ENCODE assay signal across 9 cellular contexts in genomic region chr19:6092329-6093286, GRCh38. TPM values are rescaled to one million over a fixed set of nuclear protein-coding genes. Genes with fewer than 3 reads are reported as not detected.
DNase-seq lines count a peak whose midpoint lies in the region; TF ChIP-seq lines count a peak whose summit lies in the region.
"Had no signal": no experiment of that assay in that cellular context is flagged by ENCODE, and none has a peak within 500 bp of the region (broad histone marks: within the 10 kb centered on the region; RNA-seq: fewer than 3 reads in every experiment).

No MANE protein-coding gene starts in this region.

- peaks cover 42% of the 10 kb centered on the region for H3K4me1 Mint-ChIP-seq in neural progenitor cell
- peaks cover 6% of the 10 kb centered on the region for H3K4me1 Mint-ChIP-seq in activated T-helper 1 cell treated with anti-CD3 and anti-CD28 coated beads, Interleukin-12 subunit alpha, Interleukin-12 subunit beta, Interleukin-2, Interleukin-4 antibody, amounts not matched to agents 30 ng/mL and 10 ng/mL and 1 ng/mL, durations not matched to agents 14 hours and 24 hours and 36 hours (ENCODE audit: low read depth)

- no peak overlapping the region for H3K9ac ChIP-seq in neural progenitor cell

- no peaks in the 10 kb centered on the region for H3K79me2 ChIP-seq in neural progenitor cell (ENCODE audit: low read depth)

- H3K9me3 ChIP-seq in neural progenitor cell (ENCODE audit: low read depth) = no peaks in the 10 kb centered on the region

- peak overlapping the region; percentile 93 for H3K27ac Mint-ChIP-seq in neural progenitor cell
- no peak overlapping the region for H3K27ac Mint-ChIP-seq in activated T-helper 1 cell treated with anti-CD3 and anti-CD28 coated beads, Interleukin-12 subunit alpha, Interleukin-12 subunit beta, Interleukin-2, Interleukin-4 antibody, amounts not matched to agents 30 ng/mL and 10 ng/mL and 1 ng/mL, durations not matched to agents 14 hours and 24 hours and 36 hours

- peaks cover 37% of the 10 kb centered on the region for H3K27me3 ChIP-seq in neural progenitor cell

- H3K27ac ChIP-seq in neural progenitor cell = no peak overlapping the region
- H3K27ac ChIP-seq: C4-2B had no signal

- peaks cover 11% of the 10 kb centered on the region for H3K36me3 Mint-ChIP-seq in neural progenitor cell
- no peaks in the 10 kb centered on the region for H3K36me3 Mint-ChIP-seq in activated T-helper 1 cell treated with anti-CD3 and anti-CD28 coated beads, Interleukin-12 subunit alpha, Interleukin-12 subunit beta, Interleukin-2, Interleukin-4 antibody, amounts not matched to agents 30 ng/mL and 10 ng/mL and 1 ng/mL, durations not matched to agents 14 hours and 24 hours and 36 hours (ENCODE audit: low read depth)

- peaks cover 19% of the 10 kb centered on the region for H3K4me1 ChIP-seq in neural progenitor cell

- TF ChIP-seq CTCF in neural progenitor cell (IDR thresholded peaks at IDR 0.05) = no peak

- no peaks in the 10 kb centered on the region for H4K20me1 ChIP-seq in neural progenitor cell (ENCODE audit: low read depth)

- peaks cover 2% of the 10 kb centered on the region for H3K27me3 Mint-ChIP-seq in neural progenitor cell (ENCODE audit: insufficient read depth, low read depth)
- H3K27me3 Mint-ChIP-seq in activated T-helper 1 cell treated with anti-CD3 and anti-CD28 coated beads, Interleukin-12 subunit alpha, Interleukin-12 subunit beta, Interleukin-2, Interleukin-4 antibody, amounts not matched to agents 30 ng/mL and 10 ng/mL and 1 ng/mL, durations not matched to agents 14 hours and 24 hours and 36 hours (ENCODE audit: insufficient read depth) = peaks cover 3% of the 10 kb centered on the region

- H3K9me3 Mint-ChIP-seq in neural progenitor cell = peaks cover 4% of the 10 kb centered on the region
- no peaks in the 10 kb centered on the region for H3K9me3 Mint-ChIP-seq in activated T-helper 1 cell treated with anti-CD3 and anti-CD28 coated beads, Interleukin-12 subunit alpha, Interleukin-12 subunit beta, Interleukin-2, Interleukin-4 antibody, amounts not matched to agents 30 ng/mL and 10 ng/mL and 1 ng/mL, durations not matched to agents 14 hours and 24 hours and 36 hours

- peak overlapping the region; percentile 72 for H3K4me3 Mint-ChIP-seq in neural progenitor cell
- no peak overlapping the region for H3K4me3 Mint-ChIP-seq in activated T-helper 1 cell treated with anti-CD3 and anti-CD28 coated beads, Interleukin-12 subunit alpha, Interleukin-12 subunit beta, Interleukin-2, Interleukin-4 antibody, amounts not matched to agents 30 ng/mL and 10 ng/mL and 1 ng/mL, durations not matched to agents 14 hours and 24 hours and 36 hours

- intact Hi-C loops in activated T-helper 1 cell treated with anti-CD3 and anti-CD28 coated beads, Interleukin-12 subunit alpha, Interleukin-12 subunit beta, Interleukin-2, Interleukin-4 antibody, amounts not matched to agents 30 ng/mL and 10 ng/mL and 1 ng/mL, durations not matched to agents 14 hours and 24 hours and 36 hours (cut with micrococcal nuclease) = no loop called here

- peak overlapping the region; percentile 20 for H3K4me3 ChIP-seq in neural progenitor cell

- H3K4me2 ChIP-seq in neural progenitor cell = peak overlapping the region; percentile 69

- DNase-seq in NCI-H524 (lab: John Stamatoyannopoulos, UW) (peak; percentile 57 to 75), NCI-H524 treated with DMSO at 0.1 percent for 48 hours (lab: John Stamatoyannopoulos, UW) (no peak), SK-N-DZ (ENCODE audit: low spot score) (peak; percentile 42), foreskin melanocyte (peak; percentile 28), neural progenitor cell (ENCODE audit: low spot score) (peak; percentile 58), NCI-H446 (lab: John Stamatoyannopoulos, UW) (no peak)
- DNase-seq in stimulated activated CD4-positive, alpha-beta T cell treated with anti-CD3 and anti-CD28 coated beads, Interleukin-4, amount 100 ng/mL, for 24 hours = no peak
- DNase-seq in activated T-helper 1 cell treated with anti-CD3 and anti-CD28 coated beads, Interleukin-12 subunit alpha, Interleukin-12 subunit beta, Interleukin-2, Interleukin-4 antibody, amounts not matched to agents 30 ng/mL and 10 ng/mL and 1 ng/mL, durations not matched to agents 14 hours and 24 hours and 36 hours (ENCODE audit: low spot score) = no peak

- H2AFZ ChIP-seq in neural progenitor cell (replicated peaks) = no peak overlapping the region

- H3K36me3 ChIP-seq in neural progenitor cell = no peaks in the 10 kb centered on the region

- peaks cover 3% of the 10 kb centered on the region for H3F3A ChIP-seq in neural progenitor cell (ENCODE audit: low read depth)

RNA-seq across cellular contexts. Expression of gene RFX2, which starts 17.7 kb away (rescaled TPM):
- polyA plus RNA-seq in SK-N-DZ (2014; cell fraction: cytosol; rRNA removed) = 9.5 and 10.0 TPM in 2 replicates
- polyA plus RNA-seq in SK-N-DZ (2014; cell fraction: nucleus; rRNA removed) = 5.5 and 8.8 TPM in 2 replicates
- total RNA-seq in neural progenitor cell (ENCODE audit: low replicate concordance) = 6.2 and 11.0 TPM in 2 replicates
- 9.2 and 10.2 TPM in 2 replicates for total RNA-seq in activated T-helper 1 cell treated with anti-CD3 and anti-CD28 coated beads, Interleukin-12 subunit alpha, Interleukin-12 subunit beta, Interleukin-2, Interleukin-4 antibody, amounts not matched to agents 30 ng/mL and 10 ng/mL and 1 ng/mL, durations not matched to agents 14 hours and 24 hours and 36 hours

RNA-seq across cellular contexts. Expression of gene ACSBG2, which starts 42.9 kb away (rescaled TPM):
- polyA plus RNA-seq in SK-N-DZ (2014; cell fraction: cytosol; rRNA removed) = not detected in 2 replicates
- polyA plus RNA-seq in SK-N-DZ (2014; cell fraction: nucleus; rRNA removed) = not detected in 2 replicates
- not detected in 2 replicates for total RNA-seq in neural progenitor cell (ENCODE audit: low replicate concordance)
- total RNA-seq in activated T-helper 1 cell treated with anti-CD3 and anti-CD28 coated beads, Interleukin-12 subunit alpha, Interleukin-12 subunit beta, Interleukin-2, Interleukin-4 antibody, amounts not matched to agents 30 ng/mL and 10 ng/mL and 1 ng/mL, durations not matched to agents 14 hours and 24 hours and 36 hours = not detected in 2 replicates

Comparison
In these comparisons a context has a peak if more than half of its experiments do, and no peak if none do; other contexts are left out.
1. DNase-seq: peak in NCI-H524 (2 of 2), SK-N-DZ (single experiment), foreskin melanocyte (single experiment) and neural progenitor cell (single experiment); none in NCI-H524 treated with DMSO at 0.1 percent for 48 hours (single experiment), stimulated activated CD4-positive, alpha-beta T cell treated with anti-CD3 and anti-CD28 coated beads, Interleukin-4, amount 100 ng/mL, for 24 hours (single experiment), NCI-H446 (0 of 2) and activated T-helper 1 cell treated with anti-CD3 and anti-CD28 coated beads, Interleukin-12 subunit alpha, Interleukin-12 subunit beta, Interleukin-2, Interleukin-4 antibody, amounts not matched to agents 30 ng/mL and 10 ng/mL and 1 ng/mL, durations not matched to agents 14 hours and 24 hours and 36 hours (single experiment).